Comparison of ENCODE assay signal across 1 cellular context in genomic region chr3:136196064-136196400, GRCh38.
TF ChIP-seq lines count a peak whose summit lies in the region.

Gene MSL2, minus strand, starts transcription at chr3:136196335. Its CDS starts 1,222 bp downstream, at chr3:136195113.

TF ChIP-seq in K562, 482 proteins besides CTCF, POLR2A, EP300 and RAD21 (continued from another document):
- no peak for TF ChIP-seq E2F8 (IDR thresholded peaks at IDR 0.05; ENCODE audit: low read depth, partially characterized antibody)
- no peak for TF ChIP-seq CBFA2T2 (conservative IDR thresholded peaks at IDR 0.05)
- TF ChIP-seq ARID3A (IDR thresholded peaks at IDR 0.05; ENCODE audit: borderline replicate concordance, low read depth, low read length) = no peak
- TF ChIP-seq MCM7 (IDR thresholded peaks at IDR 0.05) = no peak
- no peak for TF ChIP-seq ZNF766 (CRISPR knock-in tag; conservative IDR thresholded peaks at IDR 0.05)
- no peak for TF ChIP-seq ZNF12 (CRISPR knock-in tag; IDR thresholded peaks at IDR 0.05)
- TF ChIP-seq ADNP (tag; IDR thresholded peaks at IDR 0.05) = no peak
- TF ChIP-seq RFX1 (IDR thresholded peaks at IDR 0.05) = no peak
- TF ChIP-seq HINFP (tag; conservative IDR thresholded peaks at IDR 0.05; ENCODE audit: low read depth) = no peak
- no peak for TF ChIP-seq HNRNPK (IDR thresholded peaks at IDR 0.05; ENCODE audit: low read depth, low read length, poor library complexity, severe bottlenecking)
- TF ChIP-seq CBX8 (IDR thresholded peaks at IDR 0.05; ENCODE audit: borderline replicate concordance, extremely low read depth, low read depth, low read length, poor library complexity, severe bottlenecking) = no peak
- TF ChIP-seq ZFP91 (CRISPR knock-in tag; IDR thresholded peaks at IDR 0.05) = no peak
- no peak for TF ChIP-seq ARID2 (IDR thresholded peaks at IDR 0.05)
- no peak for TF ChIP-seq ZNF165 (CRISPR knock-in tag; IDR thresholded peaks at IDR 0.05; ENCODE audit: borderline replicate concordance)
- no peak for TF ChIP-seq E2F1 (CRISPR knock-in tag; IDR thresholded peaks at IDR 0.05)
- TF ChIP-seq RAD51 (IDR thresholded peaks at IDR 0.05; ENCODE audit: borderline replicate concordance, low read depth) = no peak
- TF ChIP-seq HDAC8 (tag; IDR thresholded peaks at IDR 0.05) = no peak
- TF ChIP-seq THRAP3 (IDR thresholded peaks at IDR 0.05; ENCODE audit: borderline replicate concordance) = no peak
- TF ChIP-seq ZNF217 (CRISPR knock-in tag; IDR thresholded peaks at IDR 0.05) = no peak
- no peak for TF ChIP-seq ZNF75A (CRISPR knock-in tag; IDR thresholded peaks at IDR 0.05)
- no peak for TF ChIP-seq HDAC6 (IDR thresholded peaks at IDR 0.05; ENCODE audit: low read depth, low read length)
- TF ChIP-seq USF1 (CRISPR knock-in tag; IDR thresholded peaks at IDR 0.05) = no peak
- 0 out of 2 replicates have a peak, but pooled peaks have one; percentile 37 for TF ChIP-seq ZBED1 (IDR thresholded peaks at IDR 0.05)
- no peak for TF ChIP-seq NKRF (IDR thresholded peaks at IDR 0.05; ENCODE audit: borderline replicate concordance)
- no peak for TF ChIP-seq ZNF830 (CRISPR knock-in tag; IDR thresholded peaks at IDR 0.05)
- TF ChIP-seq ZNF3 (CRISPR knock-in tag; IDR thresholded peaks at IDR 0.05) = no peak
- TF ChIP-seq NBN (IDR thresholded peaks at IDR 0.05; ENCODE audit: low read depth) = no peak
- TF ChIP-seq ZNF347 (CRISPR knock-in tag; IDR thresholded peaks at IDR 0.05; ENCODE audit: low read depth) = no peak
- no peak for TF ChIP-seq ZNF655 (CRISPR knock-in tag; IDR thresholded peaks at IDR 0.05)
- no peak; the same call in 1 of the 2 replicates for TF ChIP-seq GABPB1 (CRISPR knock-in tag; IDR thresholded peaks at IDR 0.05)
- TF ChIP-seq POU5F1 (IDR thresholded peaks at IDR 0.05; ENCODE audit: borderline replicate concordance, low read depth, low read length, partially characterized antibody) = no peak
- TF ChIP-seq SMARCE1 (IDR thresholded peaks at IDR 0.05) = no peak
- no peak for TF ChIP-seq HLTF (IDR thresholded peaks at IDR 0.05)
- no peak for TF ChIP-seq RB1 (IDR thresholded peaks at IDR 0.05; ENCODE audit: low read depth)
- no peak for TF ChIP-seq KDM4B (IDR thresholded peaks at IDR 0.05; ENCODE audit: borderline replicate concordance in 2 of 2, low read depth in 1 of 2)
- TF ChIP-seq ZNF41 (CRISPR knock-in tag; conservative IDR thresholded peaks at IDR 0.05) = no peak
- TF ChIP-seq OTX1 (CRISPR knock-in tag; IDR thresholded peaks at IDR 0.05) = peak; percentile 21; the same call in 1 of the 2 replicates
- TF ChIP-seq ZNF609 (CRISPR knock-in tag; IDR thresholded peaks at IDR 0.05; ENCODE audit: borderline replicate concordance) = no peak
